13 cellular contexts compared by ENCODE assay signal in the genomic region with DNA sequence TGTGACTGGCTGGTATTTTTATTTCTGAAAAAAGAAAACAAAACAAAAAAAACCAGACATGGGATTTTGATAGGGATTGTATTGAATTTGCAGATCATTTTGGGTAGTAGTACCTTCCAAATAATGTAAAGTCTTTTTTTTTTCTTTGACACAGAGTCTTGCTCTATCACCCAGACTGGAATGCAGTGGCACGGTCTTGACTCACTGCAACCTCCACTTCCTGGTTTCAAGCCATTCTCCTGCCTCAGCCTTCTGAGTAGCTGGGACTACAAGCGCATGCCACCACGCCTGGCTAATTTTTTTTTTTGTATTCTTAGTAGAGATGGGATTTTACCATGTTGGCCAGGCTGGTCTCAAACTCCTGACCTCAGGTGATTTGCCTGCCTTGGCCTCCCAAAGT.
"Had no signal": no experiment of that assay in that cellular context is flagged by ENCODE, and none has a peak within 500 bp of the region (broad histone marks: within the 10 kb centered on the region; RNA-seq: fewer than 3 reads in every experiment).

No MANE protein-coding gene starts in this region.

- DNase-seq: activated CD4-positive, alpha-beta T cell treated with anti-CD3 and anti-CD28 coated beads for 4 hours; activated CD8-positive, alpha-beta memory T cell treated with anti-CD3 and anti-CD28 coated beads, Interleukin-2, amount 50 U/mL, for 4 hours; activated CD8-positive, alpha-beta T cell treated with anti-CD3 and anti-CD28 coated beads, Interleukin-2, amount 10 ng/mL, durations not matched to agents 7 days and 5 days; anterior cingulate cortex; brain microvascular endothelial cell; foreskin melanocyte; right lobe of liver; stimulated activated CD4-positive, alpha-beta T cell treated with anti-CD3 and anti-CD28 coated beads, Interleukin-4, amount 100 ng/mL, for 4 hours; T-helper 17 cell; upper lobe of right lung had no signal

- H3K27ac Mint-ChIP-seq: activated CD8-positive, alpha-beta T cell treated with anti-CD3 and anti-CD28 coated beads, Interleukin-2, amount 10 ng/mL, durations not matched to agents 7 days and 5 days; activated naive CD4-positive, alpha-beta T cell treated with anti-CD3 and anti-CD28 coated beads, Interleukin-2, amount 50 U/mL, for 72 hours; stimulated activated naive CD8-positive, alpha-beta T cell treated with anti-CD3 and anti-CD28 coated beads, Interleukin-15, Interleukin-2, amounts not matched to agents 100 ng/mL and 50 ng/mL, for 24 hours; T-helper 17 cell had no signal

- H3K27me3 Mint-ChIP-seq: central memory CD8-positive, alpha-beta T cell; stimulated activated naive CD8-positive, alpha-beta T cell treated with anti-CD3 and anti-CD28 coated beads, Interleukin-15, Interleukin-2, amounts not matched to agents 100 ng/mL and 50 ng/mL, for 24 hours; T-helper 17 cell had no signal

- H3K4me3 Mint-ChIP-seq: activated CD8-positive, alpha-beta T cell treated with anti-CD3 and anti-CD28 coated beads, Interleukin-2, amount 10 ng/mL, durations not matched to agents 7 days and 5 days; central memory CD8-positive, alpha-beta T cell; stimulated activated naive CD8-positive, alpha-beta T cell treated with anti-CD3 and anti-CD28 coated beads, Interleukin-15, Interleukin-2, amounts not matched to agents 100 ng/mL and 50 ng/mL, for 24 hours; T-helper 17 cell had no signal

- H3K9me3 Mint-ChIP-seq: central memory CD8-positive, alpha-beta T cell had no signal

- ATAC-seq: activated CD8-positive, alpha-beta T cell treated with anti-CD3 and anti-CD28 coated beads, Interleukin-2, amount 10 ng/mL, durations not matched to agents 7 days and 5 days; activated naive CD4-positive, alpha-beta T cell treated with anti-CD3 and anti-CD28 coated beads, Interleukin-2, amount 50 U/mL, for 72 hours; right lobe of liver; T-helper 17 cell; upper lobe of right lung had no signal
